In genomic region chr1:25247829-25248754, GRCh38 we compare ENCODE assay signal across 1 cellular context.
TF ChIP-seq lines count a peak whose summit lies in the region.

No MANE protein-coding gene starts in this region.

TF ChIP-seq in K562, 482 proteins besides CTCF, POLR2A, EP300 and RAD21 (continued from another document):
- peak; percentile 67; the same call in 1 of the 2 replicates for TF ChIP-seq ZBTB9 (CRISPR knock-in tag; IDR thresholded peaks at IDR 0.05)
- TF ChIP-seq GTF2E2 (tag; IDR thresholded peaks at IDR 0.05) = 0 out of 2 replicates have a peak, but pooled peaks have one; percentile 11
- no peak for TF ChIP-seq NFATC3 (IDR thresholded peaks at IDR 0.05)
- TF ChIP-seq ASH1L (IDR thresholded peaks at IDR 0.05; ENCODE audit: borderline replicate concordance, low read depth, partially characterized antibody) = no peak
- TF ChIP-seq ZC3H8 (IDR thresholded peaks at IDR 0.05) = no peak
- no peak for TF ChIP-seq HMG20B (CRISPR knock-in tag; IDR thresholded peaks at IDR 0.05)
- TF ChIP-seq NCOA4 (IDR thresholded peaks at IDR 0.05; ENCODE audit: partially characterized antibody) = no peak
- TF ChIP-seq NFIC (IDR thresholded peaks at IDR 0.05) = 0 out of 2 replicates have a peak, but pooled peaks have one; percentile 12
- TF ChIP-seq SMAD3 (CRISPR knock-in tag; conservative IDR thresholded peaks at IDR 0.05) = no peak; the same call in 1 of the 2 replicates
- TF ChIP-seq CHD1 (IDR thresholded peaks at IDR 0.05; ENCODE audit: low read length) = no peak
- no peak for TF ChIP-seq ZFX (CRISPR knock-in tag; IDR thresholded peaks at IDR 0.05)
- peak; percentile 32 for TF ChIP-seq SMAD4 (CRISPR knock-in tag; conservative IDR thresholded peaks at IDR 0.05)
- no peak for TF ChIP-seq CREB3L1 (IDR thresholded peaks at IDR 0.05; ENCODE audit: borderline replicate concordance, low read depth)
- 0 out of 2 replicates have a peak, but pooled peaks have one; percentile 39 for TF ChIP-seq SMARCE1 (IDR thresholded peaks at IDR 0.05)
- no peak for TF ChIP-seq RHOXF2B (CRISPR knock-in tag; conservative IDR thresholded peaks at IDR 0.05)
- TF ChIP-seq ETV6 (IDR thresholded peaks at IDR 0.05; ENCODE audit: borderline replicate concordance in 1 of 2, low read depth in 2 of 2, low read length in 1 of 2) = no peak
- TF ChIP-seq ETV6 (CRISPR knock-in tag; IDR thresholded peaks at IDR 0.05; ENCODE audit: borderline replicate concordance) = no peak
- TF ChIP-seq CEBPZ (IDR thresholded peaks at IDR 0.05; ENCODE audit: borderline replicate concordance, low read depth, low read length) = no peak
- 0 out of 2 replicates have a peak, but pooled peaks have one; percentile 7 for TF ChIP-seq TOE1 (IDR thresholded peaks at IDR 0.05; ENCODE audit: borderline replicate concordance)
- TF ChIP-seq TOE1 (CRISPR knock-in tag; IDR thresholded peaks at IDR 0.05; ENCODE audit: borderline replicate concordance, low read depth) = no peak
- TF ChIP-seq FOXK2 (conservative IDR thresholded peaks at IDR 0.05 in 1 of 2, IDR thresholded peaks at IDR 0.05 in 1 of 2; ENCODE audit: low read depth in 2 of 2) = peak; percentile 35 to 65; a peak in 2 of 4 replicates
- TF ChIP-seq CAMTA2 (CRISPR knock-in tag; conservative IDR thresholded peaks at IDR 0.05) = no peak
- TF ChIP-seq ZNF445 (CRISPR knock-in tag; IDR thresholded peaks at IDR 0.05; ENCODE audit: low read depth) = no peak
- 0 out of 2 replicates have a peak, but pooled peaks have one; percentile 51 for TF ChIP-seq ESRRB (CRISPR knock-in tag; IDR thresholded peaks at IDR 0.05; ENCODE audit: borderline replicate concordance)
- TF ChIP-seq RBM39 (optimal IDR thresholded peaks at IDR 0.05; ENCODE audit: low read depth, low read length) = no peak
- no peak for TF ChIP-seq MAFG (tag; conservative IDR thresholded peaks at IDR 0.05)
- TF ChIP-seq CCAR2 (IDR thresholded peaks at IDR 0.05; ENCODE audit: low read depth, low read length) = no peak
- no peak for TF ChIP-seq HNRNPH1 (optimal IDR thresholded peaks at IDR 0.05; ENCODE audit: low read depth, low read length)
- TF ChIP-seq ZNF778 (CRISPR knock-in tag; IDR thresholded peaks at IDR 0.05) = no peak
- no peak for TF ChIP-seq IRF2 (CRISPR knock-in tag; IDR thresholded peaks at IDR 0.05)
- TF ChIP-seq NBN (IDR thresholded peaks at IDR 0.05; ENCODE audit: low read depth) = no peak
- TF ChIP-seq ZNF140 (CRISPR knock-in tag; IDR thresholded peaks at IDR 0.05) = no peak
